ENCODE assay signal across 1 cellular context in genomic region chr20:63619505-63619904, GRCh38.
TF ChIP-seq lines count a peak whose summit lies in the region.

No MANE protein-coding gene starts in this region.

TF ChIP-seq in IMR-90, 13 proteins besides CTCF, POLR2A, EP300 and RAD21:
- TF ChIP-seq RCOR1 (IDR thresholded peaks at IDR 0.05; ENCODE audit: insufficient replicate concordance, low read length) (no peak), NFE2L2 (IDR thresholded peaks at IDR 0.05; ENCODE audit: low read depth, low read length) (no peak), SMC3 (IDR thresholded peaks at IDR 0.05; ENCODE audit: low read depth, low read length) (no peak)
